8 cellular contexts compared by ENCODE assay signal in the genomic region with DNA sequence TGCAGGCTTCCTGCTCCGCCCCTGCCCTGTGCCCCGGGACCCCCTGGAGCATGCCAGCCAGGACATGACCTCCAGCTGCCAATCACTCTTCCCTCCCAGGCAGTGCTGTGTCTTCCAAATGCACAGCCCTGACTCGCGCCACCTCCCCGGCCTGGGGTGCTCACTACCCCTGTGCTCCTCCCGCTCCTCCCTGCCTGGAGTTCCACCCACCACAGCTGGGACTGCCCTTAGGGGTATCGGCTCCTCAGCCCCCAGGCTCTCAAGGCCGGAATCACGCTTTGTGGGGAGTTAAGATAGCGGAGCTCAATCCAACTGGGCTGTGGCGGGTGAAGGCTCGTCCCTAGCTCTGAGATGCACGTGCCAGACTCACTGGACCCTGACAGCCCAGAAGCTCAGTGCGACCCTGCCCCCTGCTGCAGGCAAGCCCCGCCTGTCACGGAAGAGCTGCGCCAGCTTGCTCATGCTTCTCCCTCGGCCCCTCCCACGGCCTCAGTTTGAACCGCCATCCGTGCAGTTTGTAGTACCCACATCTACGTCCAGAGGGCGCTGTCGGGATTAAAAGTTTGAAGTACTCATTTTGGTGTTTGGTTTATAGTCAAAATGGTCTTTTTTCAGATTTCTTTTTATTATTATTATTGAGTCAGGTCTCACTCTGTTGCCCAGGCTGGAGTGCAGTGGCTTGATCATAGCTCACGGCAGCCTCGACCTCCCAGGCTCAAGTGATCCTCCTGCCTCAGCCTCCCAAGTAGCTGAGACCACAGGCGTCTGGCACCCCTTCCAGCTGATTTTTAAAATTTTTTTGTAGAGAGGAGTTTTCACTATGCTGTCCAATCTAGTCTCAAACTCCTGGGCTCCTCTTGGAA.
DNase-seq lines count a peak whose midpoint lies in the region; ATAC-seq, FAIRE-seq and TF ChIP-seq lines count a peak whose summit lies in the region.

No MANE protein-coding gene starts in this region.

- no peaks in the 10 kb centered on the region for H3K27me3 ChIP-seq in BE2C
- no peaks in the 10 kb centered on the region for H3K27me3 ChIP-seq in bronchial epithelial cell (ENCODE audit: control insufficient read depth, insufficient read depth, low read length)
- peaks cover 13% of the 10 kb centered on the region for H3K27me3 ChIP-seq in kidney epithelial cell (ENCODE audit: control insufficient read depth, insufficient read depth, low read length)

- TF ChIP-seq CTCF in BE2C (IDR thresholded peaks at IDR 0.05; ENCODE audit: low read depth, low read length) (peak; percentile 68), bronchial epithelial cell (IDR thresholded peaks at IDR 0.05; ENCODE audit: insufficient read depth, low read length, severe bottlenecking) (peak; percentile 6), kidney epithelial cell (IDR thresholded peaks at IDR 0.05; ENCODE audit: insufficient read depth, low read length, poor library complexity, severe bottlenecking) (peak; percentile 74)

- FAIRE-seq in bronchial epithelial cell (lab: Jason Lieb, UNC) = no peak

- H3K4me1 ChIP-seq in BE2C = no peaks in the 10 kb centered on the region

- H3K4me3 ChIP-seq in BE2C (ENCODE audit: low read depth, low read length) = peak overlapping the region; percentile 28
- H3K4me3 ChIP-seq in bronchial epithelial cell (ENCODE audit: low read depth, low read length) = no peak overlapping the region
- H3K4me3 ChIP-seq in kidney epithelial cell (ENCODE audit: low read depth, low read length) = no peak overlapping the region

- ATAC-seq in HG02678 (IDR thresholded peaks at IDR 0.05; ENCODE audit: unreplicated experiment) (peak; percentile 56), GM19463 (IDR thresholded peaks at IDR 0.05; ENCODE audit: unreplicated experiment) (no peak)

- no peaks in the 10 kb centered on the region for H3K36me3 ChIP-seq in BE2C
- H3K36me3 ChIP-seq in bronchial epithelial cell (ENCODE audit: control insufficient read depth, insufficient read depth, low read length) = no peaks in the 10 kb centered on the region
- H3K36me3 ChIP-seq in kidney epithelial cell (ENCODE audit: control insufficient read depth, insufficient read depth, low read length) = no peaks in the 10 kb centered on the region

- DNase-seq in BE2C (peak; percentile 68), T-helper 9 cell (peak; percentile 34), bronchial epithelial cell (ENCODE audit: low read depth) (no peak), kidney epithelial cell (ENCODE audit: low read depth) (no peak), GF-D8 (lab: John Stamatoyannopoulos, UW) (no peak)
- DNase-seq in stimulated activated CD4-positive, alpha-beta T cell treated with anti-CD3 and anti-CD28 coated beads, Interleukin-2, amount 100 ng/mL, for 24 hours = peak; percentile 72 to 87

- no peaks in the 10 kb centered on the region for H3K9me3 ChIP-seq in BE2C

Comparison
In these comparisons a context has a peak if more than half of its experiments do, and no peak if none do; other contexts are left out.
1. DNase-seq: peak in BE2C (single experiment), T-helper 9 cell (single experiment) and stimulated activated CD4-positive, alpha-beta T cell treated with anti-CD3 and anti-CD28 coated beads, Interleukin-2, amount 100 ng/mL, for 24 hours (2 of 2); none in bronchial epithelial cell (single experiment), kidney epithelial cell (single experiment) and GF-D8 (single experiment).
2. CTCF ChIP-seq: peak in every context shown above with its lines; median percentile 74 in kidney epithelial cell; 68 in BE2C; 6 in bronchial epithelial cell.